ENCODE assay signal across 17 cellular contexts in the genomic region with DNA sequence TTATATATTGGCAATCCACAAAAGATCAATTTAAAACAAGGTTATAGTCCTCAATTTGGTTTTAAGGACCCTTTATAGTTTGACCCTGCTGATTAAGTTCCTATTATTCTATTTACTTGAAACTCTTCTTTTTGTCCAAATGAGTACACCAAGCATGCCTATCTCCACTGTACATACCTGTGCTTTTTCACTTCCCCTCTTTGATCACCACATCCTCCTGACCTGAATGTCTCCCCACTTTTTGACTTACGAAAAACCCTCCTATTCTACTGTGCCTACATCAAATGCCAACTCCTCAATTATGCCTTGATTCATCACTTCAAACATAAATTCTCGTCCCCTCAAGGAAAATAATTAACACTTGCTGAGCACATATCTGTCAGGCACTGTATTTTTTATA.
DNase-seq lines count a peak whose midpoint lies in the region; ATAC-seq, FAIRE-seq and TF ChIP-seq lines count a peak whose summit lies in the region.
"Had no signal": no experiment of that assay in that cellular context is flagged by ENCODE, and none has a peak within 500 bp of the region (broad histone marks: within the 10 kb centered on the region; RNA-seq: fewer than 3 reads in every experiment).

No MANE protein-coding gene starts in this region.

- H3K27me3 Mint-ChIP-seq in activated T-helper 17 cell treated with anti-CD3 and anti-CD28 coated beads, Interleukin-2, amount 50 U/mL, for 72 hours = no peaks in the 10 kb centered on the region
- H3K27me3 Mint-ChIP-seq: B cell, T-cell had no signal

- ATAC-seq in GM18909 (IDR thresholded peaks at IDR 0.05; ENCODE audit: poor library complexity, unreplicated experiment) = peak; percentile 97
- peak; percentile 71 for ATAC-seq in HG02623 (IDR thresholded peaks at IDR 0.05; ENCODE audit: unreplicated experiment)
- peak; percentile 98 for ATAC-seq in HG03159 (IDR thresholded peaks at IDR 0.05; ENCODE audit: unreplicated experiment)
- 0 out of 3 replicates have a peak, but pooled peaks have one; percentile 17 for ATAC-seq in K562
- no peak for ATAC-seq in activated T-helper 17 cell treated with anti-CD3 and anti-CD28 coated beads, Interleukin-2, amount 50 U/mL, for 72 hours (replicated peaks)
- ATAC-seq: HepG2, T-cell, WTC11 had no signal

- H3K9ac ChIP-seq in K562 (ENCODE audit: insufficient read depth in 1 of 2, low read depth in 2 of 2, low read length in 2 of 2) = no peak overlapping the region

- no peak for FAIRE-seq in K562 (lab: Jason Lieb, UNC)
- FAIRE-seq: D721Med, HepG2 had no signal

- H3K27ac ChIP-seq in K562 (ENCODE audit: extremely low read depth, low read depth, low read length) (no peak overlapping the region), A673 (ENCODE audit: low read depth, low read length, poor library complexity, severe bottlenecking) (no peak overlapping the region)
- H3K27ac ChIP-seq: RWPE1 had no signal

- DNase-seq in K562 (ENCODE audit: extremely low read depth in 1 of 4, low spot score in 3 of 4) (no peak), NCI-H82 treated with DMSO at 0.1 percent for 48 hours (lab: John Stamatoyannopoulos, UW; ENCODE audit: unreplicated experiment) (no peak), A673 (ENCODE audit: low spot score) (no peak), GM03348 (ENCODE audit: low spot score) (no peak)
- DNase-seq: activated gamma-delta T cell; GOT3; stimulated activated CD4-positive, alpha-beta T cell treated with anti-CD3 and anti-CD28 coated beads, Interleukin-4, amount 100 ng/mL, for 24 hours; T-cell had no signal

- no peaks in the 10 kb centered on the region for H3K4me1 Mint-ChIP-seq in activated T-helper 17 cell treated with anti-CD3 and anti-CD28 coated beads, Interleukin-2, amount 50 U/mL, for 72 hours
- H3K4me1 Mint-ChIP-seq: B cell, T-cell had no signal

- TF ChIP-seq POLR2A in K562 (conservative IDR thresholded peaks at IDR 0.05) = no peak

- no peak overlapping the region for H3K4me3 Mint-ChIP-seq in activated T-helper 17 cell treated with anti-CD3 and anti-CD28 coated beads, Interleukin-2, amount 50 U/mL, for 72 hours
- H3K4me3 Mint-ChIP-seq: B cell, T-cell, WTC11 had no signal

- no peak overlapping the region for H3K27ac Mint-ChIP-seq in activated T-helper 17 cell treated with anti-CD3 and anti-CD28 coated beads, Interleukin-2, amount 50 U/mL, for 72 hours
- H3K27ac Mint-ChIP-seq: B cell, T-cell, WTC11 had no signal

- H3K4me3 ChIP-seq in K562 (no peak overlapping the region), A673 (ENCODE audit: low read depth, low read length, poor library complexity, severe bottlenecking) (no peak overlapping the region)

- 80% methylated on average over 2 of the region's 2 CpGs for WGBS in K562 (ENCODE audit: insufficient coverage, low coverage, missing lambda C conversion rate)

- H3K27me3 ChIP-seq in K562 (ENCODE audit: control insufficient read depth in 2 of 2, insufficient read depth in 2 of 2, low read length in 2 of 2) (no peaks in the 10 kb centered on the region; a peak in 1 of 5 replicates), A673 (replicated peaks; ENCODE audit: insufficient read depth, low read depth, low read length, poor library complexity) (no peaks in the 10 kb centered on the region)

- H3K4me1 ChIP-seq in K562 (replicated peaks in 1 of 2; ENCODE audit: control insufficient read depth in 2 of 2, insufficient read depth in 2 of 2, low read length in 2 of 2) = peaks cover 0 to 10% of the 10 kb centered on the region in 2 experiments; a peak in 2 of 5 replicates
- H3K4me1 ChIP-seq in A673 (ENCODE audit: insufficient read depth, low read length, poor library complexity, severe bottlenecking) = no peaks in the 10 kb centered on the region

- in situ Hi-C loops in K562 (cut with MboI) = no loop called here

- intact Hi-C loops in K562 (cut with micrococcal nuclease) (no loop called here), A673 (cut with micrococcal nuclease; ENCODE audit: unreplicated experiment) (no loop called here)

- CTCF ChIA-PET in K562 (lab: Yijun Ruan, JAX; ENCODE audit: low intra/inter-chr PET ratio) (no interaction called here), A673 (lab: Charles Lee) (no interaction called here)

- H3K4me2 ChIP-seq in K562 (ENCODE audit: insufficient read depth, low read length) = no peak overlapping the region

- POLR2A ChIA-PET in K562 (lab: Yijun Ruan, JAX) (no interaction called here), A673 (lab: Charles Lee; ENCODE audit: low non-redundant PET) (no interaction called here)

- H3K36me3 Mint-ChIP-seq in activated T-helper 17 cell treated with anti-CD3 and anti-CD28 coated beads, Interleukin-2, amount 50 U/mL, for 72 hours (ENCODE audit: low read depth) = no peaks in the 10 kb centered on the region
- H3K36me3 Mint-ChIP-seq: T-cell had no signal

- no peaks in the 10 kb centered on the region for H3K9me1 ChIP-seq in K562 (ENCODE audit: control insufficient read depth, insufficient read depth, low read length)

- no peaks in the 10 kb centered on the region for H3K79me2 ChIP-seq in K562 (ENCODE audit: control insufficient read depth, insufficient read depth, low read length)

- H2AFZ ChIP-seq in K562 (ENCODE audit: low read depth, low read length) = no peak overlapping the region

- BruUV-seq in K562 (replicated peaks; lab: Mats Ljungman, UMichigan) = no TSS peak
- BruUV-seq in A673 (replicated peaks; lab: Mats Ljungman, UMichigan) = no TSS peak

- H3K9me3 Mint-ChIP-seq in activated T-helper 17 cell treated with anti-CD3 and anti-CD28 coated beads, Interleukin-2, amount 50 U/mL, for 72 hours = peaks cover 10% of the 10 kb centered on the region

- no peak for TF ChIP-seq RAD21 in K562 (CRISPR knock-in tag; conservative IDR thresholded peaks at IDR 0.05 in 1 of 2, IDR thresholded peaks at IDR 0.05 in 1 of 2)

- no peaks in the 10 kb centered on the region for H4K20me1 ChIP-seq in K562 (replicated peaks; ENCODE audit: control insufficient read depth, insufficient read depth, low read length)

- H3K36me3 ChIP-seq in K562 (ENCODE audit: control insufficient read depth, insufficient read depth, low read length) (no peaks in the 10 kb centered on the region), A673 (ENCODE audit: insufficient read depth, low read length, poor library complexity, severe bottlenecking) (peaks cover 4% of the 10 kb centered on the region)

- TF ChIP-seq CTCF in K562 (IDR thresholded peaks at IDR 0.05 in 2 of 3, conservative IDR thresholded peaks at IDR 0.05 in 1 of 3; ENCODE audit: insufficient read depth in 2 of 3, low read depth in 1 of 3, low read length in 3 of 3) (no peak), A673 (conservative IDR thresholded peaks at IDR 0.05; ENCODE audit: low read depth, low read length) (no peak)

- TF ChIP-seq EP300 in K562 (IDR thresholded peaks at IDR 0.05; ENCODE audit: low read length) = no peak

- H3K9me3 ChIP-seq in K562 (replicated peaks; ENCODE audit: control insufficient read depth, insufficient read depth, low read depth, low read length) (no peaks in the 10 kb centered on the region), A673 (ENCODE audit: low read depth, low read length, poor library complexity, severe bottlenecking) (peaks cover 6% of the 10 kb centered on the region)

TF ChIP-seq in K562, 482 proteins besides CTCF, POLR2A, EP300 and RAD21:
- TF ChIP-seq TEAD4 (IDR thresholded peaks at IDR 0.05; ENCODE audit: low read length) (no peak), TEAD4 (CRISPR knock-in tag; IDR thresholded peaks at IDR 0.05; ENCODE audit: borderline replicate concordance) (no peak), SMARCE1 (IDR thresholded peaks at IDR 0.05) (no peak), KLF16 (IDR thresholded peaks at IDR 0.05) (no peak), MBD2 (IDR thresholded peaks at IDR 0.05; ENCODE audit: borderline replicate concordance, low read depth) (no peak), MCM7 (IDR thresholded peaks at IDR 0.05) (no peak), ATF1 (CRISPR knock-in tag; IDR thresholded peaks at IDR 0.05) (no peak), ATF1 (tag; IDR thresholded peaks at IDR 0.05) (no peak), MAFG (tag; conservative IDR thresholded peaks at IDR 0.05) (no peak), SAFB2 (IDR thresholded peaks at IDR 0.05; ENCODE audit: borderline replicate concordance, low read depth, low read length, severe bottlenecking) (no peak)
- TF ChIP-seq, protein P1, sequence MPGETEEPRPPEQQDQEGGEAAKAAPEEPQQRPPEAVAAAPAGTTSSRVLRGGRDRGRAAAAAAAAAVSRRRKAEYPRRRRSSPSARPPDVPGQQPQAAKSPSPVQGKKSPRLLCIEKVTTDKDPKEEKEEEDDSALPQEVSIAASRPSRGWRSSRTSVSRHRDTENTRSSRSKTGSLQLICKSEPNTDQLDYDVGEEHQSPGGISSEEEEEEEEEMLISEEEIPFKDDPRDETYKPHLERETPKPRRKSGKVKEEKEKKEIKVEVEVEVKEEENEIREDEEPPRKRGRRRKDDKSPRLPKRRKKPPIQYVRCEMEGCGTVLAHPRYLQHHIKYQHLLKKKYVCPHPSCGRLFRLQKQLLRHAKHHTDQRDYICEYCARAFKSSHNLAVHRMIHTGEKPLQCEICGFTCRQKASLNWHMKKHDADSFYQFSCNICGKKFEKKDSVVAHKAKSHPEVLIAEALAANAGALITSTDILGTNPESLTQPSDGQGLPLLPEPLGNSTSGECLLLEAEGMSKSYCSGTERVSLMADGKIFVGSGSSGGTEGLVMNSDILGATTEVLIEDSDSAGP (CRISPR knock-in tag; IDR thresholded peaks at IDR 0.05) = no peak
